In the genomic region with DNA sequence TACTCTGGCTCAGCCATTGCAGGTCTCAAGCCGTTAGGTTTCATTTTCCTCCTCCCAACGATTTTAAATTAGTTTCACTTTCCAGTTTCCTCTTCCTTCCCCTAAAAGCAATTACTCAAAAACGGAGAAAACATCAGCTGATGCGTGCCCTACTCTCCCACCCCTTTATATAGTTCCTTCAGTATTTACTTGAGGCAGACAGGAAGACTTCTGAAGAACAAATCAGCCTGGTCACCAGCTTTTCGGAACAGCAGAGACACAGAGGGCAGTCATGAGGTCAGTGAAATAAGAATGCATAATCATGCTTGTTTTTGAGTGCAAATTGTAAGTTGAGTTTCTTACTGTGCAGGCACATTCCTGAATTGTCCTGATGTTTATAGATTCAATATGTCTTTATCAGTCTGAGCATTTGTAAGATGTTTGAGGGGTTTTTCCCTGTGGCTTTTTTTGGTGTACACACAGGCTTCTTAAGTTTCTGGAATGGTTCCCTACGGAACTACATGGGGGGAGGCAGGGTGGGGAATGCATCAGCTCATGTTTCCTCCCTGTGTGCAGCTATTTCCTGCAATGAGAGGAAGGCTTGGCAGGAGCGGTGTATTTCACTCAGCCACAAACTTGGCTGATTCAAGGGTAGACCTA, we compare ENCODE assay signal across 1 cellular context.
TF ChIP-seq lines count a peak whose summit lies in the region.

A gene with protein sequence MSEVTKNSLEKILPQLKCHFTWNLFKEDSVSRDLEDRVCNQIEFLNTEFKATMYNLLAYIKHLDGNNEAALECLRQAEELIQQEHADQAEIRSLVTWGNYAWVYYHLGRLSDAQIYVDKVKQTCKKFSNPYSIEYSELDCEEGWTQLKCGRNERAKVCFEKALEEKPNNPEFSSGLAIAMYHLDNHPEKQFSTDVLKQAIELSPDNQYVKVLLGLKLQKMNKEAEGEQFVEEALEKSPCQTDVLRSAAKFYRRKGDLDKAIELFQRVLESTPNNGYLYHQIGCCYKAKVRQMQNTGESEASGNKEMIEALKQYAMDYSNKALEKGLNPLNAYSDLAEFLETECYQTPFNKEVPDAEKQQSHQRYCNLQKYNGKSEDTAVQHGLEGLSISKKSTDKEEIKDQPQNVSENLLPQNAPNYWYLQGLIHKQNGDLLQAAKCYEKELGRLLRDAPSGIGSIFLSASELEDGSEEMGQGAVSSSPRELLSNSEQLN (plus strand): TSS at position 195 of the 639 bp plus-strand sequence. CDS start 77 bp downstream, at position 272.

TF ChIP-seq in GM23338, 12 proteins besides CTCF, POLR2A, EP300 and RAD21 (continued from another document):
- TF ChIP-seq, protein P1, sequence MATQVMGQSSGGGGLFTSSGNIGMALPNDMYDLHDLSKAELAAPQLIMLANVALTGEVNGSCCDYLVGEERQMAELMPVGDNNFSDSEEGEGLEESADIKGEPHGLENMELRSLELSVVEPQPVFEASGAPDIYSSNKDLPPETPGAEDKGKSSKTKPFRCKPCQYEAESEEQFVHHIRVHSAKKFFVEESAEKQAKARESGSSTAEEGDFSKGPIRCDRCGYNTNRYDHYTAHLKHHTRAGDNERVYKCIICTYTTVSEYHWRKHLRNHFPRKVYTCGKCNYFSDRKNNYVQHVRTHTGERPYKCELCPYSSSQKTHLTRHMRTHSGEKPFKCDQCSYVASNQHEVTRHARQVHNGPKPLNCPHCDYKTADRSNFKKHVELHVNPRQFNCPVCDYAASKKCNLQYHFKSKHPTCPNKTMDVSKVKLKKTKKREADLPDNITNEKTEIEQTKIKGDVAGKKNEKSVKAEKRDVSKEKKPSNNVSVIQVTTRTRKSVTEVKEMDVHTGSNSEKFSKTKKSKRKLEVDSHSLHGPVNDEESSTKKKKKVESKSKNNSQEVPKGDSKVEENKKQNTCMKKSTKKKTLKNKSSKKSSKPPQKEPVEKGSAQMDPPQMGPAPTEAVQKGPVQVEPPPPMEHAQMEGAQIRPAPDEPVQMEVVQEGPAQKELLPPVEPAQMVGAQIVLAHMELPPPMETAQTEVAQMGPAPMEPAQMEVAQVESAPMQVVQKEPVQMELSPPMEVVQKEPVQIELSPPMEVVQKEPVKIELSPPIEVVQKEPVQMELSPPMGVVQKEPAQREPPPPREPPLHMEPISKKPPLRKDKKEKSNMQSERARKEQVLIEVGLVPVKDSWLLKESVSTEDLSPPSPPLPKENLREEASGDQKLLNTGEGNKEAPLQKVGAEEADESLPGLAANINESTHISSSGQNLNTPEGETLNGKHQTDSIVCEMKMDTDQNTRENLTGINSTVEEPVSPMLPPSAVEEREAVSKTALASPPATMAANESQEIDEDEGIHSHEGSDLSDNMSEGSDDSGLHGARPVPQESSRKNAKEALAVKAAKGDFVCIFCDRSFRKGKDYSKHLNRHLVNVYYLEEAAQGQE (IDR thresholded peaks at IDR 0.05; ENCODE audit: unreplicated experiment): no peak
- no peak for TF ChIP-seq EZH2 (IDR thresholded peaks at IDR 0.05; ENCODE audit: low read depth, unreplicated experiment)
- TF ChIP-seq JUNB (IDR thresholded peaks at IDR 0.05; ENCODE audit: unreplicated experiment): no peak
- TF ChIP-seq POLR2AphosphoS5 (IDR thresholded peaks at IDR 0.05; ENCODE audit: low read depth): no peak
- no peak for TF ChIP-seq ZNF114 (CRISPR knock-in tag; IDR thresholded peaks at IDR 0.05)
- no peak for TF ChIP-seq EZH2phosphoT487 (IDR thresholded peaks at IDR 0.05; ENCODE audit: unreplicated experiment)
- TF ChIP-seq, protein P2, sequence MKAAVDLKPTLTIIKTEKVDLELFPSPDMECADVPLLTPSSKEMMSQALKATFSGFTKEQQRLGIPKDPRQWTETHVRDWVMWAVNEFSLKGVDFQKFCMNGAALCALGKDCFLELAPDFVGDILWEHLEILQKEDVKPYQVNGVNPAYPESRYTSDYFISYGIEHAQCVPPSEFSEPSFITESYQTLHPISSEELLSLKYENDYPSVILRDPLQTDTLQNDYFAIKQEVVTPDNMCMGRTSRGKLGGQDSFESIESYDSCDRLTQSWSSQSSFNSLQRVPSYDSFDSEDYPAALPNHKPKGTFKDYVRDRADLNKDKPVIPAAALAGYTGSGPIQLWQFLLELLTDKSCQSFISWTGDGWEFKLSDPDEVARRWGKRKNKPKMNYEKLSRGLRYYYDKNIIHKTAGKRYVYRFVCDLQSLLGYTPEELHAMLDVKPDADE (IDR thresholded peaks at IDR 0.05): no peak
- no peak for TF ChIP-seq ZNF331 (CRISPR knock-in tag; IDR thresholded peaks at IDR 0.05; ENCODE audit: low read depth)
- TF ChIP-seq ZNF462 (CRISPR knock-in tag; IDR thresholded peaks at IDR 0.05): no peak
